In genomic region chr10:93442721-93443120, GRCh38 we compare ENCODE assay signal across 7 cellular contexts. TPM values are rescaled to one million over a fixed set of nuclear protein-coding genes. Genes with fewer than 3 reads are reported as not detected.
A peak's percentile ranks its signal among the peaks of the same experiment; 100 is the strongest.
DNase-seq lines count a peak whose midpoint lies in the region; TF ChIP-seq lines count a peak whose summit lies in the region.
"Not testable (repeated sequence)": the region's sequence is repeated elsewhere in the genome, so short reads cannot be mapped to it uniquely, and the experiment has no call there.

No MANE protein-coding gene starts in this region.

- H3K4me1 Mint-ChIP-seq in HFFc6 (ENCODE audit: low read depth) (peaks cover 100% of the 10 kb centered on the region), type B pancreatic cell (ENCODE audit: unreplicated experiment) (peaks cover 70% of the 10 kb centered on the region)

- not testable (repeated sequence) for H3K9me3 Mint-ChIP-seq in HFFc6, type B pancreatic cell

- intact Hi-C loops in ascending aorta (cut with DNase I); colonic mucosa (cut with DNase I): not testable (repeated sequence)

- H3K4me3 ChIP-seq in ascending aorta; colonic mucosa; cardiac muscle cell; muscle layer of duodenum (ENCODE audit: low read depth in 1 of 2, low read length in 2 of 2); skeletal muscle satellite cell (ENCODE audit: low read length): not testable (repeated sequence)

- H3K4me1 ChIP-seq in ascending aorta (peaks cover 18 to 63% of the 10 kb centered on the region in 2 donors), colonic mucosa (peaks cover 11% of the 10 kb centered on the region), cardiac muscle cell (ENCODE audit: low read depth) (peaks cover 33% of the 10 kb centered on the region), muscle layer of duodenum (ENCODE audit: control insufficient read depth in 1 of 2, insufficient read depth in 2 of 2, low read length in 2 of 2) (peaks cover 35 to 54% of the 10 kb centered on the region in 2 donors), skeletal muscle satellite cell (ENCODE audit: control insufficient read depth, insufficient read depth, low read length) (peaks cover 69% of the 10 kb centered on the region)

- H3K36me3 Mint-ChIP-seq in HFFc6 (ENCODE audit: low read depth): peaks cover 79% of the 10 kb centered on the region
- not testable (repeated sequence) for H3K36me3 Mint-ChIP-seq in type B pancreatic cell

- H3K27ac ChIP-seq in ascending aorta (peak overlapping the region; percentile 96 to 98), colonic mucosa (peak overlapping the region; percentile 56), cardiac muscle cell (peak overlapping the region; percentile 45), muscle layer of duodenum (ENCODE audit: low read length) (peak overlapping the region; percentile 85)

- peaks cover 13% of the 10 kb centered on the region for H3K27me3 Mint-ChIP-seq in HFFc6 (ENCODE audit: insufficient read depth)
- not testable (repeated sequence) for H3K27me3 Mint-ChIP-seq in type B pancreatic cell

- peak overlapping the region; percentile 3 for H3K4me2 ChIP-seq in skeletal muscle satellite cell (ENCODE audit: low read length)

- not testable (repeated sequence) for H3K9ac ChIP-seq in colonic mucosa (ENCODE audit: low read depth in 2 of 2, low read length in 2 of 2); skeletal muscle satellite cell (ENCODE audit: low read depth, low read length)

- not testable (repeated sequence) for H3K36me3 ChIP-seq in ascending aorta, colonic mucosa, cardiac muscle cell
- H3K36me3 ChIP-seq in muscle layer of duodenum (ENCODE audit: control insufficient read depth in 1 of 2, insufficient read depth in 2 of 2, low read length in 2 of 2) (peaks cover 10% of the 10 kb centered on the region in 2 donors), skeletal muscle satellite cell (ENCODE audit: insufficient read depth, low read length) (peaks cover 70% of the 10 kb centered on the region)

- peak overlapping the region; percentile 97 for H3K27ac Mint-ChIP-seq in HFFc6
- peak overlapping the region; percentile 60 for H3K27ac Mint-ChIP-seq in type B pancreatic cell

- not testable (repeated sequence) for DNase-seq in HFFc6; colonic mucosa; cardiac muscle cell (ENCODE audit: low read depth in 1 of 2, low spot score in 1 of 2); type B pancreatic cell (ENCODE audit: extremely low spot score, unreplicated experiment)
- peak in 1 of 2 donors; percentile 54 for DNase-seq in ascending aorta (ENCODE audit: low spot score in 2 of 2)

- not testable (repeated sequence) for H3K27me3 ChIP-seq in ascending aorta; colonic mucosa; cardiac muscle cell; muscle layer of duodenum (ENCODE audit: low read depth, low read length); skeletal muscle satellite cell (ENCODE audit: control insufficient read depth, insufficient read depth, low read length)

- not testable (repeated sequence) for H3K4me3 Mint-ChIP-seq in HFFc6, type B pancreatic cell

- H3K9me3 ChIP-seq in ascending aorta; colonic mucosa; cardiac muscle cell (ENCODE audit: low read depth); muscle layer of duodenum (ENCODE audit: control insufficient read depth in 1 of 2, low read length in 2 of 2); skeletal muscle satellite cell (replicated peaks; ENCODE audit: low read length): not testable (repeated sequence)

- not testable (repeated sequence) for TF ChIP-seq CTCF in HFFc6 (IDR thresholded peaks at IDR 0.05); ascending aorta (IDR thresholded peaks at IDR 0.05); colonic mucosa (IDR thresholded peaks at IDR 0.05); cardiac muscle cell (IDR thresholded peaks at IDR 0.05; ENCODE audit: low read depth, low read length); type B pancreatic cell (conservative IDR thresholded peaks at IDR 0.05)

RNA-seq across cellular contexts. Expression of gene MYOF, which starts 39.4 kb away (rescaled TPM):
- total RNA-seq in HFFc6 (2021; fragmentation: NEBNext Ultra II Directional; extraction: Animal tissue kit (Norgen Biotek cat#: 25700)): 100 to 1,000 TPM; 401 to 553 (median 530) TPM
- total RNA-seq in ascending aorta (68.2 TPM), colonic mucosa (10 to 100 TPM; 88.1 to 90.9 TPM), cardiac muscle cell (18.1 and 22.4 TPM in 2 replicates), type B pancreatic cell (ENCODE audit: low replicate concordance) (49.4 and 79.8 TPM in 2 replicates)
- polyA plus RNA-seq in cardiac muscle cell: 9.6 and 13.4 TPM in 2 replicates
- total RNA-seq in skeletal muscle satellite cell (2012; rRNA removed): 168 and 212 TPM in 2 replicates

RNA-seq across cellular contexts. Expression of gene CEP55, which starts 53.7 kb away (rescaled TPM):
- 10 to 100 TPM; 21.6 to 55.3 (median 48.1) TPM for total RNA-seq in HFFc6 (2021; fragmentation: NEBNext Ultra II Directional; extraction: Animal tissue kit (Norgen Biotek cat#: 25700))
- total RNA-seq in ascending aorta (not detected), colonic mucosa (10 to 100 TPM; 11.3 to 30.0 TPM), cardiac muscle cell (2.8 and 23.8 TPM in 2 replicates), type B pancreatic cell (ENCODE audit: low replicate concordance) (7.4 and 14.8 TPM in 2 replicates)
- 3.1 and 25.9 TPM in 2 replicates for polyA plus RNA-seq in cardiac muscle cell
- total RNA-seq in skeletal muscle satellite cell (2012; rRNA removed): 21.5 and 29.3 TPM in 2 replicates

Comparison
In these comparisons a context has a peak if more than half of its experiments do, and no peak if none do; other contexts are left out.
1. H3K27ac ChIP-seq: peak in every context shown above with its lines; median percentile 97 in ascending aorta; 85 in muscle layer of duodenum; 56 in colonic mucosa; 45 in cardiac muscle cell.